2 cellular contexts compared by ENCODE assay signal in the genomic region with DNA sequence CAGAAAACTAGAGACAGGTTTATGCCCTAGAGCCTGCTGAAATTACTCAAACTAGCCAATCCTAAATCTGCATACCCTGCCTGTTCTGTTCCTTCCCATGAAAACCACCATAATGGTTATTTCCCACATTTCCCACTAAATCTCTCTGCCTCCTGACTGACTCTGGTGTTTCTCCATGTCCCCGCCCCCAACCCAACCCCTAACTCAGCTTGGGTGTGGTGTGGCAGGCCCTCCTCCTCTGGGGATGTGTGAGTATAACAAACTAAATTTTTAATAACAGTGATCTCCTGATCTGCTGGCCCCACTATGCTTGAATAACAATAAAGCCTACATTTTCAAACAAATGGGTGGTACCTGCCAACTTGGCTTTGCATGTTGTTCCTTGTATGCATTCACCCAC.
TF ChIP-seq lines count a peak whose summit lies in the region.

No MANE protein-coding gene starts in this region.

TF ChIP-seq in GM23338, 12 proteins besides CTCF, POLR2A, EP300 and RAD21 (continues in another document):
- no peak for TF ChIP-seq ZNF331 (CRISPR knock-in tag; IDR thresholded peaks at IDR 0.05; ENCODE audit: low read depth)
- TF ChIP-seq ZNF114 (CRISPR knock-in tag; IDR thresholded peaks at IDR 0.05): no peak
- TF ChIP-seq, protein P1, sequence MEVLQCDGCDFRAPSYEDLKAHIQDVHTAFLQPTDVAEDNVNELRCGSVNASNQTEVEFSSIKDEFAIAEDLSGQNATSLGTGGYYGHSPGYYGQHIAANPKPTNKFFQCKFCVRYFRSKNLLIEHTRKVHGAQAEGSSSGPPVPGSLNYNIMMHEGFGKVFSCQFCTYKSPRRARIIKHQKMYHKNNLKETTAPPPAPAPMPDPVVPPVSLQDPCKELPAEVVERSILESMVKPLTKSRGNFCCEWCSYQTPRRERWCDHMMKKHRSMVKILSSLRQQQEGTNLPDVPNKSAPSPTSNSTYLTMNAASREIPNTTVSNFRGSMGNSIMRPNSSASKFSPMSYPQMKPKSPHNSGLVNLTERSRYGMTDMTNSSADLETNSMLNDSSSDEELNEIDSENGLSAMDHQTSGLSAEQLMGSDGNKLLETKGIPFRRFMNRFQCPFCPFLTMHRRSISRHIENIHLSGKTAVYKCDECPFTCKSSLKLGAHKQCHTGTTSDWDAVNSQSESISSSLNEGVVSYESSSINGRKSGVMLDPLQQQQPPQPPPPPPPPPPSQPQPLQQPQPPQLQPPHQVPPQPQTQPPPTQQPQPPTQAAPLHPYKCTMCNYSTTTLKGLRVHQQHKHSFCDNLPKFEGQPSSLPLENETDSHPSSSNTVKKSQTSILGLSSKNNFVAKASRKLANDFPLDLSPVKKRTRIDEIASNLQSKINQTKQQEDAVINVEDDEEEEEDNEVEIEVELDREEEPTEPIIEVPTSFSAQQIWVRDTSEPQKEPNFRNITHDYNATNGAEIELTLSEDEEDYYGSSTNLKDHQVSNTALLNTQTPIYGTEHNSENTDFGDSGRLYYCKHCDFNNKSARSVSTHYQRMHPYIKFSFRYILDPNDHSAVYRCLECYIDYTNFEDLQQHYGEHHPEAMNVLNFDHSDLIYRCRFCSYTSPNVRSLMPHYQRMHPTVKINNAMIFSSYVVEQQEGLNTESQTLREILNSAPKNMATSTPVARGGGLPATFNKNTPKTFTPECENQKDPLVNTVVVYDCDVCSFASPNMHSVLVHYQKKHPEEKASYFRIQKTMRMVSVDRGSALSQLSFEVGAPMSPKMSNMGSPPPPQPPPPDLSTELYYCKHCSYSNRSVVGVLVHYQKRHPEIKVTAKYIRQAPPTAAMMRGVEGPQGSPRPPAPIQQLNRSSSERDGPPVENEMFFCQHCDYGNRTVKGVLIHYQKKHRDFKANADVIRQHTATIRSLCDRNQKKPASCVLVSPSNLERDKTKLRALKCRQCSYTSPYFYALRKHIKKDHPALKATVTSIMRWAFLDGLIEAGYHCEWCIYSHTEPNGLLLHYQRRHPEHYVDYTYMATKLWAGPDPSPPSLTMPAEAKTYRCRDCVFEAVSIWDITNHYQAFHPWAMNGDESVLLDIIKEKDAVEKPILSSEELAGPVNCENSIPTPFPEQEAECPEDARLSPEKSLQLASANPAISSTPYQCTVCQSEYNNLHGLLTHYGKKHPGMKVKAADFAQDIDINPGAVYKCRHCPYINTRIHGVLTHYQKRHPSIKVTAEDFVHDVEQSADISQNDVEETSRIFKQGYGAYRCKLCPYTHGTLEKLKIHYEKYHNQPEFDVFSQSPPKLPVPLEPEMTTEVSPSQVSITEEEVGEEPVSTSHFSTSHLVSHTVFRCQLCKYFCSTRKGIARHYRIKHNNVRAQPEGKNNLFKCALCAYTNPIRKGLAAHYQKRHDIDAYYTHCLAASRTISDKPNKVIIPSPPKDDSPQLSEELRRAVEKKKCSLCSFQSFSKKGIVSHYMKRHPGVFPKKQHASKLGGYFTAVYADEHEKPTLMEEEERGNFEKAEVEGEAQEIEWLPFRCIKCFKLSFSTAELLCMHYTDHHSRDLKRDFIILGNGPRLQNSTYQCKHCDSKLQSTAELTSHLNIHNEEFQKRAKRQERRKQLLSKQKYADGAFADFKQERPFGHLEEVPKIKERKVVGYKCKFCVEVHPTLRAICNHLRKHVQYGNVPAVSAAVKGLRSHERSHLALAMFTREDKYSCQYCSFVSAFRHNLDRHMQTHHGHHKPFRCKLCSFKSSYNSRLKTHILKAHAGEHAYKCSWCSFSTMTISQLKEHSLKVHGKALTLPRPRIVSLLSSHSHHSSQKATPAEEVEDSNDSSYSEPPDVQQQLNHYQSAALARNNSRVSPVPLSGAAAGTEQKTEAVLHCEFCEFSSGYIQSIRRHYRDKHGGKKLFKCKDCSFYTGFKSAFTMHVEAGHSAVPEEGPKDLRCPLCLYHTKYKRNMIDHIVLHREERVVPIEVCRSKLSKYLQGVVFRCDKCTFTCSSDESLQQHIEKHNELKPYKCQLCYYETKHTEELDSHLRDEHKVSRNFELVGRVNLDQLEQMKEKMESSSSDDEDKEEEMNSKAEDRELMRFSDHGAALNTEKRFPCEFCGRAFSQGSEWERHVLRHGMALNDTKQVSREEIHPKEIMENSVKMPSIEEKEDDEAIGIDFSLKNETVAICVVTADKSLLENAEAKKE (CRISPR knock-in tag; IDR thresholded peaks at IDR 0.05): no peak
- TF ChIP-seq NANOG (IDR thresholded peaks at IDR 0.05; ENCODE audit: borderline replicate concordance): no peak
- TF ChIP-seq, protein P2, sequence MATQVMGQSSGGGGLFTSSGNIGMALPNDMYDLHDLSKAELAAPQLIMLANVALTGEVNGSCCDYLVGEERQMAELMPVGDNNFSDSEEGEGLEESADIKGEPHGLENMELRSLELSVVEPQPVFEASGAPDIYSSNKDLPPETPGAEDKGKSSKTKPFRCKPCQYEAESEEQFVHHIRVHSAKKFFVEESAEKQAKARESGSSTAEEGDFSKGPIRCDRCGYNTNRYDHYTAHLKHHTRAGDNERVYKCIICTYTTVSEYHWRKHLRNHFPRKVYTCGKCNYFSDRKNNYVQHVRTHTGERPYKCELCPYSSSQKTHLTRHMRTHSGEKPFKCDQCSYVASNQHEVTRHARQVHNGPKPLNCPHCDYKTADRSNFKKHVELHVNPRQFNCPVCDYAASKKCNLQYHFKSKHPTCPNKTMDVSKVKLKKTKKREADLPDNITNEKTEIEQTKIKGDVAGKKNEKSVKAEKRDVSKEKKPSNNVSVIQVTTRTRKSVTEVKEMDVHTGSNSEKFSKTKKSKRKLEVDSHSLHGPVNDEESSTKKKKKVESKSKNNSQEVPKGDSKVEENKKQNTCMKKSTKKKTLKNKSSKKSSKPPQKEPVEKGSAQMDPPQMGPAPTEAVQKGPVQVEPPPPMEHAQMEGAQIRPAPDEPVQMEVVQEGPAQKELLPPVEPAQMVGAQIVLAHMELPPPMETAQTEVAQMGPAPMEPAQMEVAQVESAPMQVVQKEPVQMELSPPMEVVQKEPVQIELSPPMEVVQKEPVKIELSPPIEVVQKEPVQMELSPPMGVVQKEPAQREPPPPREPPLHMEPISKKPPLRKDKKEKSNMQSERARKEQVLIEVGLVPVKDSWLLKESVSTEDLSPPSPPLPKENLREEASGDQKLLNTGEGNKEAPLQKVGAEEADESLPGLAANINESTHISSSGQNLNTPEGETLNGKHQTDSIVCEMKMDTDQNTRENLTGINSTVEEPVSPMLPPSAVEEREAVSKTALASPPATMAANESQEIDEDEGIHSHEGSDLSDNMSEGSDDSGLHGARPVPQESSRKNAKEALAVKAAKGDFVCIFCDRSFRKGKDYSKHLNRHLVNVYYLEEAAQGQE (IDR thresholded peaks at IDR 0.05; ENCODE audit: unreplicated experiment): no peak
- no peak for TF ChIP-seq STAT1 (IDR thresholded peaks at IDR 0.05; ENCODE audit: unreplicated experiment)
- no peak for TF ChIP-seq EZH2phosphoT487 (IDR thresholded peaks at IDR 0.05; ENCODE audit: unreplicated experiment)
- TF ChIP-seq CREB1 (CRISPR knock-in tag; IDR thresholded peaks at IDR 0.05; ENCODE audit: low read depth): no peak
- TF ChIP-seq, protein P3, sequence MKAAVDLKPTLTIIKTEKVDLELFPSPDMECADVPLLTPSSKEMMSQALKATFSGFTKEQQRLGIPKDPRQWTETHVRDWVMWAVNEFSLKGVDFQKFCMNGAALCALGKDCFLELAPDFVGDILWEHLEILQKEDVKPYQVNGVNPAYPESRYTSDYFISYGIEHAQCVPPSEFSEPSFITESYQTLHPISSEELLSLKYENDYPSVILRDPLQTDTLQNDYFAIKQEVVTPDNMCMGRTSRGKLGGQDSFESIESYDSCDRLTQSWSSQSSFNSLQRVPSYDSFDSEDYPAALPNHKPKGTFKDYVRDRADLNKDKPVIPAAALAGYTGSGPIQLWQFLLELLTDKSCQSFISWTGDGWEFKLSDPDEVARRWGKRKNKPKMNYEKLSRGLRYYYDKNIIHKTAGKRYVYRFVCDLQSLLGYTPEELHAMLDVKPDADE (IDR thresholded peaks at IDR 0.05): no peak
- no peak for TF ChIP-seq EZH2 (IDR thresholded peaks at IDR 0.05; ENCODE audit: low read depth, unreplicated experiment)

TF ChIP-seq in H1, 55 proteins besides CTCF, POLR2A, EP300 and RAD21:
- TF ChIP-seq SP1 (IDR thresholded peaks at IDR 0.05; ENCODE audit: low read depth, low read length) (no peak), NRF1 (IDR thresholded peaks at IDR 0.05; ENCODE audit: low read depth, low read length) (no peak), SP4 (IDR thresholded peaks at IDR 0.05; ENCODE audit: low read length) (no peak), EGR1 (IDR thresholded peaks at IDR 0.05; ENCODE audit: borderline replicate concordance, low read depth, low read length) (no peak), GTF2F1 (IDR thresholded peaks at IDR 0.05; ENCODE audit: borderline replicate concordance, low read depth, low read length) (no peak), BRCA1 (IDR thresholded peaks at IDR 0.05; ENCODE audit: low read depth, low read length) (no peak), YY1 (IDR thresholded peaks at IDR 0.05; ENCODE audit: low read depth, low read length) (no peak), TEAD4 (IDR thresholded peaks at IDR 0.05; ENCODE audit: low read depth, low read length) (no peak), BACH1 (IDR thresholded peaks at IDR 0.05; ENCODE audit: low read length) (no peak), KDM4A (IDR thresholded peaks at IDR 0.05; ENCODE audit: low read depth, low read length, severe bottlenecking) (no peak), EZH2 (IDR thresholded peaks at IDR 0.05; ENCODE audit: low read depth, low read length, severe bottlenecking) (no peak), CTBP2 (IDR thresholded peaks at IDR 0.05; ENCODE audit: borderline replicate concordance, insufficient read depth, insufficient read length, low read length) (no peak), JUN (IDR thresholded peaks at IDR 0.05; ENCODE audit: low read depth, low read length) (no peak), SP2 (IDR thresholded peaks at IDR 0.05; ENCODE audit: low read length) (no peak), CHD2 (IDR thresholded peaks at IDR 0.05; ENCODE audit: low read length) (no peak), TAF1 (IDR thresholded peaks at IDR 0.05; ENCODE audit: low read depth, low read length) (no peak), CBX5 (IDR thresholded peaks at IDR 0.05; ENCODE audit: low read depth, low read length) (no peak)
- TF ChIP-seq, protein P4, sequence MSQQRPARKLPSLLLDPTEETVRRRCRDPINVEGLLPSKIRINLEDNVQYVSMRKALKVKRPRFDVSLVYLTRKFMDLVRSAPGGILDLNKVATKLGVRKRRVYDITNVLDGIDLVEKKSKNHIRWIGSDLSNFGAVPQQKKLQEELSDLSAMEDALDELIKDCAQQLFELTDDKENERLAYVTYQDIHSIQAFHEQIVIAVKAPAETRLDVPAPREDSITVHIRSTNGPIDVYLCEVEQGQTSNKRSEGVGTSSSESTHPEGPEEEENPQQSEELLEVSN (IDR thresholded peaks at IDR 0.05): no peak
- TF ChIP-seq, protein P5, sequence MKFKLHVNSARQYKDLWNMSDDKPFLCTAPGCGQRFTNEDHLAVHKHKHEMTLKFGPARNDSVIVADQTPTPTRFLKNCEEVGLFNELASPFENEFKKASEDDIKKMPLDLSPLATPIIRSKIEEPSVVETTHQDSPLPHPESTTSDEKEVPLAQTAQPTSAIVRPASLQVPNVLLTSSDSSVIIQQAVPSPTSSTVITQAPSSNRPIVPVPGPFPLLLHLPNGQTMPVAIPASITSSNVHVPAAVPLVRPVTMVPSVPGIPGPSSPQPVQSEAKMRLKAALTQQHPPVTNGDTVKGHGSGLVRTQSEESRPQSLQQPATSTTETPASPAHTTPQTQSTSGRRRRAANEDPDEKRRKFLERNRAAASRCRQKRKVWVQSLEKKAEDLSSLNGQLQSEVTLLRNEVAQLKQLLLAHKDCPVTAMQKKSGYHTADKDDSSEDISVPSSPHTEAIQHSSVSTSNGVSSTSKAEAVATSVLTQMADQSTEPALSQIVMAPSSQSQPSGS (IDR thresholded peaks at IDR 0.05; ENCODE audit: low read length): no peak
- TF ChIP-seq, protein P6, sequence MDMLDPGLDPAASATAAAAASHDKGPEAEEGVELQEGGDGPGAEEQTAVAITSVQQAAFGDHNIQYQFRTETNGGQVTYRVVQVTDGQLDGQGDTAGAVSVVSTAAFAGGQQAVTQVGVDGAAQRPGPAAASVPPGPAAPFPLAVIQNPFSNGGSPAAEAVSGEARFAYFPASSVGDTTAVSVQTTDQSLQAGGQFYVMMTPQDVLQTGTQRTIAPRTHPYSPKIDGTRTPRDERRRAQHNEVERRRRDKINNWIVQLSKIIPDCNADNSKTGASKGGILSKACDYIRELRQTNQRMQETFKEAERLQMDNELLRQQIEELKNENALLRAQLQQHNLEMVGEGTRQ (IDR thresholded peaks at IDR 0.05; ENCODE audit: low read length): no peak
TF ChIP-seq in H1: peak in this region for 0.
